ENCODE assay signal across 8 cellular contexts in genomic region chr7:129434172-129434845, GRCh38. TPM values are rescaled to one million over a fixed set of nuclear protein-coding genes. Genes with fewer than 3 reads are reported as not detected.
A peak's percentile ranks its signal among the peaks of the same experiment; 100 is the strongest.
DNase-seq lines count a peak whose midpoint lies in the region; ATAC-seq, FAIRE-seq and TF ChIP-seq lines count a peak whose summit lies in the region.

STRIP2 (plus strand) TSS chr7:129434432; CDS start chr7:129434473, 41 bp downstream.

- TF ChIP-seq EP300 in H1 (IDR thresholded peaks at IDR 0.05; ENCODE audit: borderline replicate concordance in 1 of 2, low read depth in 2 of 2, low read length in 2 of 2), result no peak; a peak in 1 of 3 replicates

- H3K14ac ChIP-seq in H1 (ENCODE audit: insufficient read length), result no peak within 1 kb of the TSS

- TF ChIP-seq CTCF in H1 (IDR thresholded peaks at IDR 0.05; ENCODE audit: control extremely low read depth in 1 of 3, insufficient read depth in 1 of 3, low read depth in 1 of 3, low read length in 3 of 3), result no peak

- H3K23me2 ChIP-seq in H1 (ENCODE audit: low read depth, low read length), result peaks cover 13% of the 10 kb centered on the region

- H2BK15ac ChIP-seq in H1 (ENCODE audit: low read length), result peak within 1 kb of the TSS; percentile 73; the same call in 1 of the 2 replicates

- no peak within 1 kb of the TSS for H3K23ac ChIP-seq in H1 (ENCODE audit: insufficient read length)

- H2BK12ac ChIP-seq in H1 (ENCODE audit: low read depth, low read length), result peak within 1 kb of the TSS; percentile 94; the same call in 1 of the 2 replicates

- no peak for TF ChIP-seq RAD21 in H1 (IDR thresholded peaks at IDR 0.05 in 1 of 2, conservative IDR thresholded peaks at IDR 0.05 in 1 of 2; ENCODE audit: low read depth in 2 of 2, low read length in 2 of 2)

- peak within 1 kb of the TSS; percentile 87; the same call in 1 of the 2 replicates for H2BK5ac ChIP-seq in H1 (ENCODE audit: low read depth, low read length)

- H4K8ac ChIP-seq in H1 (ENCODE audit: extremely low read depth, insufficient read depth, low read length), result peak within 1 kb of the TSS; percentile 59; the same call in 1 of the 2 replicates

- CTCF ChIA-PET in H1 (lab: Charles Lee; ENCODE audit: partially characterized antibody), result interaction anchor here (0.6 to 5.3 kb wide), 24 partner anchors 10 to 391 kb away, joined by 3 to 37 read pairs (median 4); no protein-coding TSS in a partner anchor

- DNase-seq in D341Med (ENCODE audit: low spot score) (peak; percentile 97), HTR-8/SVneo (ENCODE audit: insufficient read length, low spot score) (peak; percentile 83), NOMO-1 (lab: John Stamatoyannopoulos, UW; ENCODE audit: unreplicated experiment in 2 of 2) (peak; percentile 56 to 65), H1 (ENCODE audit: low read depth in 1 of 2, low spot score in 2 of 2) (peak; percentile 81 to 99)
- peak; percentile 75 to 77 for DNase-seq in activated CD8-positive, alpha-beta memory T cell treated with anti-CD3 and anti-CD28 coated beads for 4 hours (ENCODE audit: low read depth in 2 of 2)
- DNase-seq in stimulated activated CD8-positive, alpha-beta memory T cell treated with anti-CD3 and anti-CD28 coated beads, Interleukin-15, amount 100 ng/mL, for 24 hours (ENCODE audit: low read depth), result peak; percentile 85

- H3K4me1 ChIP-seq in H1 (replicated peaks in 1 of 4; ENCODE audit: control insufficient read depth in 3 of 4, insufficient read depth in 4 of 4, low read length in 3 of 4) (peaks cover 0 to 4% (median 2%) of the 10 kb centered on the region in 4 experiments; a peak in 3 of 7 replicates), mesodermal cell (ENCODE audit: control insufficient read depth, insufficient read depth, low read length, poor library complexity, severe bottlenecking) (peaks cover 7% of the 10 kb centered on the region)

- peak within 1 kb of the TSS; percentile 50 for H3K4ac ChIP-seq in H1 (replicated peaks; ENCODE audit: insufficient read length, low read depth, low read length)

- H3K36me3 ChIP-seq in H1 (ENCODE audit: control insufficient read depth in 2 of 4, insufficient read depth in 4 of 4, low read length in 3 of 4), result no peaks in the 10 kb centered on the region
- no peaks in the 10 kb centered on the region for H3K36me3 ChIP-seq in mesodermal cell (ENCODE audit: control insufficient read depth, insufficient read depth, low read length)

- WGBS in H1 (ENCODE audit: extremely low coverage in 1 of 2, insufficient coverage in 1 of 2, insufficient read length in 1 of 2, insufficient replicate concordance in 2 of 2, low coverage in 1 of 2, low lambda C conversion rate in 2 of 2, missing lambda C conversion rate in 1 of 2), 2 experiments, result 1% methylated on average over 60 of the region's 74 CpGs; no CpG with 5 or more reads in 1 of the 2 experiments
- WGBS in mesodermal cell (ENCODE audit: insufficient coverage in 2 of 2), 2 experiments, result 0 to 1% methylated on average over 38 to 61 of the region's 74 CpGs

- peak within 1 kb of the TSS; percentile 46; the same call in 1 of the 2 replicates for H2AFZ ChIP-seq in H1 (ENCODE audit: low read length)

- TF ChIP-seq POLR2A in H1 (IDR thresholded peaks at IDR 0.05; ENCODE audit: control extremely low read depth in 1 of 2, low read depth in 2 of 2, low read length in 2 of 2), result peak; percentile 78 to 82

- peaks cover 0 to 3% of the 10 kb centered on the region in 2 experiments; a peak in 1 of 4 replicates for H3K79me2 ChIP-seq in H1 (ENCODE audit: control insufficient read depth in 1 of 2, insufficient read depth in 2 of 2, low read length in 2 of 2)

- peaks cover 0 to 9% (median 3%) of the 10 kb centered on the region in 4 experiments; a peak in 3 of 7 replicates for H3K27me3 ChIP-seq in H1 (replicated peaks in 1 of 4; ENCODE audit: control insufficient read depth in 3 of 4, extremely low read depth in 1 of 4, insufficient read depth in 3 of 4, low read length in 3 of 4)

- H2AK5ac ChIP-seq in H1 (ENCODE audit: low read depth, low read length), result no peak within 1 kb of the TSS

- H3K79me1 ChIP-seq in H1 (ENCODE audit: low read depth, low read length), result no peaks in the 10 kb centered on the region

- H3K9ac ChIP-seq in H1 (replicated peaks in 1 of 4; ENCODE audit: extremely low read depth in 1 of 4, low read depth in 3 of 4, low read length in 3 of 4), result peak within 1 kb of the TSS; percentile 66 to 96 (median 70)

- POLR2A ChIA-PET in H1 (lab: Charles Lee; ENCODE audit: partially characterized antibody), result interaction anchor here (0.7 to 3.9 kb wide), 21 partner anchors 9 to 465 kb away, joined by 3 to 18 read pairs (median 4); partner anchors contain the start of genes AHCYL2 and NRF1

- peak within 1 kb of the TSS; percentile 72 for H3K56ac ChIP-seq in H1 (replicated peaks; ENCODE audit: insufficient read length, low read depth, low read length)

- peak within 1 kb of the TSS; percentile 51 for H2BK120ac ChIP-seq in H1 (replicated peaks; ENCODE audit: low read depth, low read length)

- no peak within 1 kb of the TSS for H2BK20ac ChIP-seq in H1 (ENCODE audit: low read length)

- H3K9me3 ChIP-seq in H1 (ENCODE audit: insufficient read depth in 2 of 2, low read depth in 1 of 2, low read length in 1 of 2) (no peaks in the 10 kb centered on the region), mesodermal cell (ENCODE audit: control insufficient read depth, low read length) (no peaks in the 10 kb centered on the region)

- H4K20me1 ChIP-seq in H1 (replicated peaks in 1 of 2; ENCODE audit: control insufficient read depth in 1 of 2, insufficient read depth in 2 of 2, low read length in 2 of 2), result peaks cover 3 to 5% of the 10 kb centered on the region in 2 experiments

- peak within 1 kb of the TSS; percentile 97 for H4K5ac ChIP-seq in H1 (ENCODE audit: insufficient read length, low read depth, low read length)

- 0 out of 2 replicates have a peak within 1 kb of the TSS, but pooled peaks have one; percentile 12 for H3K27ac ChIP-seq in H1 (ENCODE audit: low read depth, low read length)
- peak within 1 kb of the TSS; percentile 60 for H3K27ac ChIP-seq in mesodermal cell (ENCODE audit: low read depth, low read length, severe bottlenecking)

- H4K91ac ChIP-seq in H1 (replicated peaks; ENCODE audit: insufficient read length, low read length), result no peak within 1 kb of the TSS

- FAIRE-seq in HTR-8/SVneo (lab: Jason Lieb, UNC), result no peak
- no peak for FAIRE-seq in H1 (lab: Jason Lieb, UNC)

- peak; percentile 97 for ATAC-seq in GM21390 (IDR thresholded peaks at IDR 0.05; ENCODE audit: unreplicated experiment)

- H3K18ac ChIP-seq in H1 (ENCODE audit: extremely low read depth, low read length), result peak within 1 kb of the TSS; percentile 97

- peak within 1 kb of the TSS; percentile 86 to 91 for H3K4me2 ChIP-seq in H1 (ENCODE audit: insufficient read depth in 1 of 2, low read depth in 2 of 2, low read length in 2 of 2)

- peak within 1 kb of the TSS; percentile 74 to 85 (median 76) for H3K4me3 ChIP-seq in H1 (ENCODE audit: extremely low read depth in 1 of 4, insufficient read depth in 2 of 4, low read depth in 3 of 4, low read length in 4 of 4)
- peak within 1 kb of the TSS; percentile 65 for H3K4me3 ChIP-seq in mesodermal cell (ENCODE audit: extremely low read depth, insufficient read depth, low read length, poor library complexity, severe bottlenecking)

TF ChIP-seq in H1, 55 proteins besides CTCF, POLR2A, EP300 and RAD21 (continues in another document):
- TF ChIP-seq E2F6 (IDR thresholded peaks at IDR 0.05), result no peak
- peak; percentile 73 for TF ChIP-seq TAF7 (optimal IDR thresholded peaks at IDR 0.05; ENCODE audit: borderline replicate concordance, low read depth, low read length)
- no peak for TF ChIP-seq RNF2 (IDR thresholded peaks at IDR 0.05; ENCODE audit: borderline replicate concordance, low read depth, low read length, missing control alignments, poor library complexity, severe bottlenecking)
- TF ChIP-seq SRF (IDR thresholded peaks at IDR 0.05; ENCODE audit: low read depth, low read length), result no peak
- peak; percentile 93 for TF ChIP-seq TAF1 (IDR thresholded peaks at IDR 0.05; ENCODE audit: low read depth, low read length)
- TF ChIP-seq ASH2L (IDR thresholded peaks at IDR 0.05; ENCODE audit: low read length), result peak; percentile 72
- TF ChIP-seq CHD2 (IDR thresholded peaks at IDR 0.05; ENCODE audit: low read length), result no peak
- no peak for TF ChIP-seq KDM1A (IDR thresholded peaks at IDR 0.05; ENCODE audit: borderline replicate concordance, low read length)
- TF ChIP-seq GTF2F1 (IDR thresholded peaks at IDR 0.05; ENCODE audit: borderline replicate concordance, low read depth, low read length), result no peak
- TF ChIP-seq ATF3 (IDR thresholded peaks at IDR 0.05; ENCODE audit: insufficient read depth, low read depth, low read length), result no peak
- no peak for TF ChIP-seq CEBPB (IDR thresholded peaks at IDR 0.05; ENCODE audit: low read depth, low read length)
- TF ChIP-seq TCF12 (IDR thresholded peaks at IDR 0.05; ENCODE audit: low read depth, low read length), result no peak
- TF ChIP-seq TBP (IDR thresholded peaks at IDR 0.05; ENCODE audit: low read depth, low read length), result peak; percentile 81
- no peak for TF ChIP-seq BRCA1 (IDR thresholded peaks at IDR 0.05; ENCODE audit: low read depth, low read length)
- TF ChIP-seq SAP30 (IDR thresholded peaks at IDR 0.05; ENCODE audit: insufficient read depth, insufficient replicate concordance, low read length), result no peak
- no peak for TF ChIP-seq SIRT6 (IDR thresholded peaks at IDR 0.05; ENCODE audit: low read length)

RNA-seq across cellular contexts. Expression of gene STRIP2, which starts in this region (rescaled TPM):
- 7.9 and 8.2 TPM in 2 replicates for total RNA-seq in H1 (2021; fragmentation: NEBNext Ultra II Directional; extraction: Animal tissue kit (Norgen Biotek cat#: 25700))
- polyA plus RNA-seq in H1 (2011; rRNA removed), result 4.5 and 5.3 TPM in 2 replicates
- polyA plus RNA-seq in H1 (2011; cell fraction: cytosol; rRNA removed), result 6.3 TPM
- polyA plus RNA-seq in H1 (2011; cell fraction: nucleus; rRNA removed), result 19.9 TPM
- 5.7 to 7.7 TPM (median 7.4 TPM) in 4 replicates for polyA plus RNA-seq in H1 (2012, experiment 1 of 2)
- 1.5 TPM for polyA plus RNA-seq in H1 (2012, experiment 2 of 2)
- polyA plus RNA-seq in H1 (2013, experiment 1 of 2), result 4.8 TPM
- 3.7 TPM for polyA plus RNA-seq in H1 (2013, experiment 2 of 2)
- polyA minus RNA-seq in H1 (2011; rRNA and poly(A)+ RNA removed), result 11.9 and 12.1 TPM in 2 replicates
- 5.5 TPM for polyA minus RNA-seq in H1 (2011; cell fraction: cytosol; rRNA and poly(A)+ RNA removed)
- 15.2 TPM for polyA minus RNA-seq in H1 (2011; cell fraction: nucleus; rRNA and poly(A)+ RNA removed)
- 3.1 TPM for polyA plus RNA-seq in mesodermal cell (2013, experiment 1 of 2)
- polyA plus RNA-seq in mesodermal cell (2013, experiment 2 of 2), result 2.9 TPM

Comparison
In these comparisons a context has a peak if more than half of its experiments do, and no peak if none do; other contexts are left out.
1. Peak in every context shown above with its lines: DNase-seq, ATAC-seq, H3K4me3 ChIP-seq and H3K27ac ChIP-seq.